ENCODE assay signal across 20 cellular contexts in the genomic region with DNA sequence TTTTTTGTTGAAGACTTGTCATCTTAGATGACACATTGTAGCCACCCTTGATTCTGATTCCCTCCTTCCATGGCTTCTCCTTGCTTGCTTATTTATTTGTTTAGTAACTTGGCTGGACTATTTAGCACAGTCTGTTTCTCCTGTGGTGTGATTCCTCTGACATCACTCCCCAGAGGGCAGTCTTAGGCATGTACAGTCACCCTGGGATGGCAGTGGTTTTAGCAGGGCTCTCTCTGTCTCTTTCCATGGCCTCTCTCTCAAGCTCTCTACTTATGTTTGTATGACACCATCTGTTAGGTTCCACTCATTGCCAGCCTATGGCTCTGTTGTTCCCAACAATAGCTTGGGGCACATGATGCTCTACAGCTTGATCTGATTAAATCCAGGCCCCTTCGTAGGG.
A peak's percentile ranks its signal among the peaks of the same experiment; 100 is the strongest.
DNase-seq lines count a peak whose midpoint lies in the region; ATAC-seq and TF ChIP-seq lines count a peak whose summit lies in the region.
"Had no signal": no experiment of that assay in that cellular context is flagged by ENCODE, and none has a peak within 500 bp of the region (broad histone marks: within the 10 kb centered on the region; RNA-seq: fewer than 3 reads in every experiment).

No MANE protein-coding gene starts in this region.

- H3K4me3 Mint-ChIP-seq in naive thymus-derived CD8-positive, alpha-beta T cell = no peak overlapping the region
- H3K4me3 Mint-ChIP-seq: CD4-positive, CD25-positive, alpha-beta regulatory T cell; natural killer cell treated with Interleukin-12 subunit alpha and Interleukin-12 subunit beta and Interleukin-15 and Interleukin-18, amount 100 ng/mL, for 72 hours had no signal

- H3K4me3 ChIP-seq in HEK293 (ENCODE audit: low read depth, low read length) (no peak overlapping the region), lower leg skin (ENCODE audit: low read depth, poor library complexity, severe bottlenecking) (no peak overlapping the region)
- H3K4me3 ChIP-seq: body of pancreas, heart left ventricle, right atrium auricular region had no signal

- ATAC-seq in HG03025 (IDR thresholded peaks at IDR 0.05; ENCODE audit: low FRiP score, unreplicated experiment) = no peak
- ATAC-seq in naive thymus-derived CD8-positive, alpha-beta T cell = no peak
- ATAC-seq: body of pancreas had no signal

- intact Hi-C loops in posterior vena cava (cut with DNase I) = no loop called here
- intact Hi-C loops in lower leg skin (cut with DNase I; ENCODE audit: low total_unique reads) = no loop called here

- 58 to 65% methylated on average over 1 of the region's 1 CpG for WGBS in lower leg skin, 2 donors

- H3K27ac Mint-ChIP-seq in naive thymus-derived CD8-positive, alpha-beta T cell = peak overlapping the region in 1 of 10 donors; percentile 81
- H3K27ac Mint-ChIP-seq: CD4-positive, CD25-positive, alpha-beta regulatory T cell; natural killer cell treated with Interleukin-12 subunit alpha and Interleukin-12 subunit beta and Interleukin-15 and Interleukin-18, amount 100 ng/mL, for 72 hours had no signal

- TF ChIP-seq CTCF in HEK293 (tag by site-specific recombination; IDR thresholded peaks at IDR 0.05) (0 out of 2 replicates have a peak, but pooled peaks have one; percentile 11), lower leg skin (IDR thresholded peaks at IDR 0.05) (no peak)

- no peak overlapping the region for H3K27ac ChIP-seq in HEK293 (ENCODE audit: extremely low read depth, low read depth, low read length)
- H3K27ac ChIP-seq: body of pancreas, heart left ventricle had no signal

- H3K9me3 ChIP-seq in HEK293 (ENCODE audit: control insufficient read depth, insufficient read depth, low read depth, low read length) = no peaks in the 10 kb centered on the region
- H3K9me3 ChIP-seq: body of pancreas, heart left ventricle, right atrium auricular region had no signal

- H3K27me3 Mint-ChIP-seq in naive thymus-derived CD8-positive, alpha-beta T cell = peaks cover 0 to 16% (median 4%) of the 10 kb centered on the region in 5 donors

- no peaks in the 10 kb centered on the region for H3K4me1 ChIP-seq in HEK293 (ENCODE audit: control insufficient read depth, insufficient read depth, low read length)
- H3K4me1 ChIP-seq: body of pancreas had no signal

- CTCF ChIA-PET in HEK293 (lab: Yijun Ruan, JAX) = interaction anchor here (0.7 to 2.6 kb wide), 3 partner anchors 20 to 563 kb away, joined by 3 to 18 read pairs (median 3); no protein-coding TSS in a partner anchor

- POLR2A ChIA-PET in HEK293 (lab: Yijun Ruan, JAX) = no interaction called here
- POLR2A ChIA-PET in naive thymus-derived CD8-positive, alpha-beta T cell (lab: Charles Lee) = no interaction called here

- H3K36me3 ChIP-seq in HEK293 (ENCODE audit: control insufficient read depth in 2 of 2, insufficient read depth in 1 of 2, low read length in 2 of 2) = no peaks in the 10 kb centered on the region

- H3K9me3 Mint-ChIP-seq in naive thymus-derived CD8-positive, alpha-beta T cell = peaks cover 0 to 8% (median 0%) of the 10 kb centered on the region in 9 donors
- H3K9me3 Mint-ChIP-seq: natural killer cell treated with Interleukin-12 subunit alpha and Interleukin-12 subunit beta and Interleukin-15 and Interleukin-18, amount 100 ng/mL, for 72 hours had no signal

- H3K4me1 Mint-ChIP-seq in naive thymus-derived CD8-positive, alpha-beta T cell = no peaks in the 10 kb centered on the region

- no peak for TF ChIP-seq POLR2A in lower leg skin (IDR thresholded peaks at IDR 0.05)

- peak; percentile 47 for DNase-seq in GM03348 (ENCODE audit: low spot score)
- DNase-seq in SK-N-DZ (ENCODE audit: low spot score) = peak; percentile 52
- peak; percentile 18 for DNase-seq in posterior vena cava (ENCODE audit: low spot score)
- DNase-seq in lower leg skin (ENCODE audit: low spot score in 2 of 2) = no peak
- DNase-seq in naive thymus-derived CD8-positive, alpha-beta T cell = no peak
- no peak for DNase-seq in HuH-7 (ENCODE audit: low spot score)
- DNase-seq: activated CD4-positive, CD25-positive, alpha-beta regulatory T cell; body of pancreas; CD4-positive, CD25-positive, alpha-beta regulatory T cell; effector memory CD4-positive, alpha-beta T cell; left cardiac atrium; NCI-H1105; NCI-H526 treated with DMSO at 0.1 percent for 48 hours; SIG-M5; substantia nigra had no signal

- H3K36me3 Mint-ChIP-seq in naive thymus-derived CD8-positive, alpha-beta T cell = peaks cover 0 to 4% (median 0%) of the 10 kb centered on the region in 3 donors
- H3K36me3 Mint-ChIP-seq: CD4-positive, CD25-positive, alpha-beta regulatory T cell; natural killer cell treated with Interleukin-12 subunit alpha and Interleukin-12 subunit beta and Interleukin-15 and Interleukin-18, amount 100 ng/mL, for 72 hours had no signal

TF ChIP-seq in HEK293, 187 proteins besides CTCF, POLR2A, EP300 and RAD21:
- TF ChIP-seq ZBTB21 (tag by site-specific recombination; IDR thresholded peaks at IDR 0.05) = 0 out of 2 replicates have a peak, but pooled peaks have one; percentile 15
- no peak for TF ChIP-seq ZNF37A (tag by site-specific recombination; IDR thresholded peaks at IDR 0.05)
- TF ChIP-seq, protein P1, sequence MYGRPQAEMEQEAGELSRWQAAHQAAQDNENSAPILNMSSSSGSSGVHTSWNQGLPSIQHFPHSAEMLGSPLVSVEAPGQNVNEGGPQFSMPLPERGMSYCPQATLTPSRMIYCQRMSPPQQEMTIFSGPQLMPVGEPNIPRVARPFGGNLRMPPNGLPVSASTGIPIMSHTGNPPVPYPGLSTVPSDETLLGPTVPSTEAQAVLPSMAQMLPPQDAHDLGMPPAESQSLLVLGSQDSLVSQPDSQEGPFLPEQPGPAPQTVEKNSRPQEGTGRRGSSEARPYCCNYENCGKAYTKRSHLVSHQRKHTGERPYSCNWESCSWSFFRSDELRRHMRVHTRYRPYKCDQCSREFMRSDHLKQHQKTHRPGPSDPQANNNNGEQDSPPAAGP (tag by site-specific recombination; IDR thresholded peaks at IDR 0.05) = peak; percentile 96

Comparison
In these comparisons a context has a peak if more than half of its experiments do, and no peak if none do; other contexts are left out.
1. DNase-seq: peak in GM03348 (single experiment), SK-N-DZ (single experiment) and posterior vena cava (single experiment); none in lower leg skin (0 of 2), naive thymus-derived CD8-positive, alpha-beta T cell (0 of 10) and HuH-7 (single experiment).